In genomic region chr10:128125416-128125943, GRCh38 we compare ENCODE assay signal across 8 cellular contexts. TPM values are rescaled to one million over a fixed set of nuclear protein-coding genes. Genes with fewer than 3 reads are reported as not detected.
DNase-seq lines count a peak whose midpoint lies in the region; ATAC-seq, FAIRE-seq and TF ChIP-seq lines count a peak whose summit lies in the region.

No MANE protein-coding gene starts in this region.

- intact Hi-C loops in GM12878 (cut with micrococcal nuclease; ENCODE audit: unreplicated experiment) (no loop called here), lower leg skin (cut with DNase I; ENCODE audit: low total_unique reads) (no loop called here)

- H3K4me2 ChIP-seq in Karpas-422 (ENCODE audit: low read depth, low read length, poor library complexity, severe bottlenecking) = peak overlapping the region; percentile 89
- peak overlapping the region; percentile 88 for H3K4me2 ChIP-seq in GM12878 (ENCODE audit: control insufficient read depth, insufficient read depth)

- peaks cover 31 to 59% (median 49%) of the 10 kb centered on the region in 3 donors for H3K4me1 Mint-ChIP-seq in CD8-positive, alpha-beta memory T cell

- no peak for TF ChIP-seq CTCF in GM12878 (IDR thresholded peaks at IDR 0.05 in 2 of 3, conservative IDR thresholded peaks at IDR 0.05 in 1 of 3; ENCODE audit: control insufficient read depth in 2 of 3, extremely low read depth in 1 of 3, insufficient read depth in 1 of 3, low read depth in 3 of 3, low read length in 3 of 3)
- TF ChIP-seq CTCF in lower leg skin (IDR thresholded peaks at IDR 0.05) = no peak

- no peaks in the 10 kb centered on the region for H3K36me3 ChIP-seq in CD8-positive, alpha-beta memory T cell (ENCODE audit: insufficient read depth, low read length)
- H3K36me3 ChIP-seq in Karpas-422 (ENCODE audit: insufficient read depth, low read length) = peaks cover 31% of the 10 kb centered on the region
- peaks cover 0 to under 1% of the 10 kb centered on the region in 2 experiments; a peak in 1 of 4 replicates for H3K36me3 ChIP-seq in GM12878 (ENCODE audit: control insufficient read depth in 2 of 2, insufficient read depth in 2 of 2, low read length in 1 of 2)
- no peaks in the 10 kb centered on the region for H3K36me3 ChIP-seq in urinary bladder (ENCODE audit: insufficient read depth)

- peaks cover 9% of the 10 kb centered on the region; the same call in 1 of the 2 replicates for H4K20me1 ChIP-seq in Karpas-422 (ENCODE audit: insufficient read depth, low read depth, low read length)
- no peaks in the 10 kb centered on the region for H4K20me1 ChIP-seq in GM12878 (ENCODE audit: control insufficient read depth, insufficient read depth)

- TSS peak; percentile 66 for BruUV-seq in GM12878 (replicated peaks; lab: Mats Ljungman, UMichigan)

- peaks cover 21% of the 10 kb centered on the region for H3K27me3 ChIP-seq in CD8-positive, alpha-beta memory T cell (ENCODE audit: insufficient read depth, low read length, poor library complexity, severe bottlenecking)
- H3K27me3 ChIP-seq in Karpas-422 (ENCODE audit: low read length) = no peaks in the 10 kb centered on the region
- H3K27me3 ChIP-seq in GM12878 (replicated peaks in 1 of 2; ENCODE audit: control insufficient read depth in 2 of 2, insufficient read depth in 2 of 2, low read length in 1 of 2) = no peaks in the 10 kb centered on the region

- ATAC-seq in GM12878 (no peak), GM18519 (IDR thresholded peaks at IDR 0.05; ENCODE audit: low FRiP score, unreplicated experiment) (no peak), HG02798 (IDR thresholded peaks at IDR 0.05; ENCODE audit: poor library complexity, unreplicated experiment) (no peak)

- SMC1A ChIA-PET in GM12878 (lab: Charles Lee; ENCODE audit: uncharacterized antibody, unreplicated experiment) = interaction anchor here (0.6 to 2.1 kb wide), 5 partner anchors 9 to 80 kb away, joined by 3 to 6 read pairs (median 4); no protein-coding TSS in a partner anchor

- CTCF ChIA-PET in CD8-positive, alpha-beta memory T cell (lab: Charles Lee) = interaction anchor here (0.7 to 0.9 kb wide), 2 partner anchors 56 to 86 kb away, joined by 3 read pairs; no protein-coding TSS in a partner anchor
- CTCF ChIA-PET in GM12878 (lab: Yijun Ruan, JAX) = interaction anchor here (1.2 to 1.6 kb wide), 3 partner anchors 9 to 25 kb away, joined by 4 to 7 read pairs (median 4); no protein-coding TSS in a partner anchor

- H3K27ac ChIP-seq in CD8-positive, alpha-beta memory T cell (ENCODE audit: low read depth, low read length) = peak overlapping the region; percentile 58
- peak overlapping the region; percentile 65 for H3K27ac ChIP-seq in Karpas-422 (ENCODE audit: low read length)
- peak overlapping the region; percentile 89 for H3K27ac ChIP-seq in GM12878 (ENCODE audit: control insufficient read depth, insufficient read depth)
- no peak overlapping the region for H3K27ac ChIP-seq in urinary bladder (ENCODE audit: low read depth)

- TF ChIP-seq EP300 in GM12878 (IDR thresholded peaks at IDR 0.05; ENCODE audit: borderline replicate concordance in 1 of 2, control insufficient read depth in 1 of 2, low read depth in 2 of 2, low read length in 2 of 2) = no peak

- TF ChIP-seq POLR2A in GM12878 (IDR thresholded peaks at IDR 0.05; ENCODE audit: low read depth, low read length) (no peak), lower leg skin (IDR thresholded peaks at IDR 0.05) (no peak)

- DNase-seq in CD8-positive, alpha-beta memory T cell = peak in 1 of 5 donors; percentile 22
- DNase-seq in Karpas-422 (peak; percentile 74), GM12878 (ENCODE audit: low read depth, low spot score) (no peak), lower leg skin (ENCODE audit: low spot score in 2 of 2) (no peak), NCI-H1436 (lab: John Stamatoyannopoulos, UW) (no peak)

- H3K27ac Mint-ChIP-seq in CD8-positive, alpha-beta memory T cell = peak overlapping the region; percentile 13 to 89 (median 78)

- H2AFZ ChIP-seq in Karpas-422 (ENCODE audit: low read length) (peak overlapping the region; percentile 49; the same call in 1 of the 2 replicates), GM12878 (ENCODE audit: control insufficient read depth, low read depth, low read length) (no peak overlapping the region; the same call in none of the 2 replicates)

- peak overlapping the region; percentile 87 to 94 (median 91) for H3K4me3 Mint-ChIP-seq in CD8-positive, alpha-beta memory T cell

- H3K9ac ChIP-seq in Karpas-422 (ENCODE audit: low read length) (peak overlapping the region; percentile 97), GM12878 (ENCODE audit: control insufficient read depth, insufficient read depth, low read length) (peak overlapping the region; percentile 88)

- H3K9me3 ChIP-seq in CD8-positive, alpha-beta memory T cell (ENCODE audit: low read length) = no peaks in the 10 kb centered on the region
- H3K9me3 ChIP-seq in Karpas-422 (ENCODE audit: low read length) (no peaks in the 10 kb centered on the region), GM12878 (replicated peaks; ENCODE audit: control insufficient read depth, insufficient read depth, low read length) (no peaks in the 10 kb centered on the region)

- peaks cover 0 to 1% (median 0%) of the 10 kb centered on the region in 3 donors for H3K36me3 Mint-ChIP-seq in CD8-positive, alpha-beta memory T cell

- H3K4me3 ChIP-seq in CD8-positive, alpha-beta memory T cell (ENCODE audit: low read length) = peak overlapping the region; percentile 64
- H3K4me3 ChIP-seq in Karpas-422 (ENCODE audit: low read length) (peak overlapping the region; percentile 91), GM12878 (peak overlapping the region; percentile 84), lower leg skin (ENCODE audit: low read depth, poor library complexity, severe bottlenecking) (peak overlapping the region; percentile 34), urinary bladder (ENCODE audit: low read depth, low read length) (peak overlapping the region; percentile 45)

- POLR2A ChIA-PET in CD8-positive, alpha-beta memory T cell (lab: Charles Lee) = no interaction called here
- POLR2A ChIA-PET in GM12878 (lab: Charles Lee) = interaction anchor here (0.7 to 3.6 kb wide), 4 partner anchors 9 to 77 kb away, joined by 3 to 24 read pairs (median 6); no protein-coding TSS in a partner anchor

- in situ Hi-C loops in GM12878 (cut with MboI) = no loop called here

- FAIRE-seq in GM12878 (lab: Jason Lieb, UNC) = no peak

- H3K9me2 ChIP-seq in Karpas-422 (replicated peaks; ENCODE audit: insufficient read depth, low read length) = no peaks in the 10 kb centered on the region

- no peak for TF ChIP-seq RAD21 in GM12878 (IDR thresholded peaks at IDR 0.05; ENCODE audit: insufficient read depth, low read depth, low read length)

- peaks cover 22% of the 10 kb centered on the region for H3K4me1 ChIP-seq in CD8-positive, alpha-beta memory T cell (ENCODE audit: insufficient read depth, low read length)
- H3K4me1 ChIP-seq in Karpas-422 (ENCODE audit: low read length) (peaks cover 36% of the 10 kb centered on the region), GM12878 (ENCODE audit: control insufficient read depth, insufficient read depth, low read length) (peaks cover 6% of the 10 kb centered on the region), urinary bladder (ENCODE audit: insufficient read depth) (no peaks in the 10 kb centered on the region)

- H3K79me2 ChIP-seq in Karpas-422 (ENCODE audit: low read length) (peaks cover 52% of the 10 kb centered on the region), GM12878 (ENCODE audit: control insufficient read depth, insufficient read depth, low read length) (peaks cover 55% of the 10 kb centered on the region)

- peaks cover 19 to 37% of the 10 kb centered on the region in 2 donors for H3K27me3 Mint-ChIP-seq in CD8-positive, alpha-beta memory T cell

- H3K9me3 Mint-ChIP-seq in CD8-positive, alpha-beta memory T cell = no peaks in the 10 kb centered on the region

- under 1% methylated on average over 33 of the region's 33 CpGs for WGBS in GM12878 (ENCODE audit: insufficient coverage, insufficient replicate concordance, low lambda C conversion rate, missing lambda C conversion rate)
- 3 to 4% methylated on average over 31 to 33 of the region's 33 CpGs for WGBS in lower leg skin, 2 donors
- WGBS in urinary bladder = 3% methylated on average over 33 of the region's 33 CpGs

- RAD21 ChIA-PET in GM12878 (lab: Charles Lee; ENCODE audit: unreplicated experiment) = interaction anchor here (0.9 to 1.9 kb wide), 3 partner anchors 10 to 63 kb away, joined by 3 to 10 read pairs (median 6); no protein-coding TSS in a partner anchor

TF ChIP-seq in GM12878, 131 proteins besides CTCF, POLR2A, EP300 and RAD21 (continues in another document):
- no peak for TF ChIP-seq ZNF622 (IDR thresholded peaks at IDR 0.05)
- no peak for TF ChIP-seq STAT3 (IDR thresholded peaks at IDR 0.05; ENCODE audit: low read depth, low read length)
- no peak for TF ChIP-seq CREM (IDR thresholded peaks at IDR 0.05; ENCODE audit: low read depth)
- TF ChIP-seq ATF3 (IDR thresholded peaks at IDR 0.05; ENCODE audit: borderline replicate concordance, extremely low read depth, low read depth, low read length) = no peak
- no peak for TF ChIP-seq RBBP5 (conservative IDR thresholded peaks at IDR 0.05)

RNA-seq across cellular contexts. Expression of gene MKI67, which starts 0.7 kb away (rescaled TPM):
- 100 to 1,000 TPM; 113 to 136 TPM for total RNA-seq in CD8-positive, alpha-beta memory T cell
- 0.70 TPM for polyA plus RNA-seq in CD8-positive, alpha-beta memory T cell
- total RNA-seq in Karpas-422 (2014; rRNA removed; shearing (Covaris generic); ENCODE audit: low replicate concordance) = 23.7 and 33.1 TPM in 2 replicates
- total RNA-seq in GM12878 (2013; cell fraction: nucleolus; rRNA removed) = 83.4 and 83.6 TPM in 2 replicates
- total RNA-seq in GM12878 (2014; rRNA removed) = 72.0 and 89.6 TPM in 2 replicates
- 75.9 and 82.4 TPM in 2 replicates for total RNA-seq in GM12878 (2014; rRNA removed; fragmentation: Illumina TruSeq; extraction: Trizol)
- total RNA-seq in GM12878 (2021) = 168 and 183 TPM in 2 replicates
- polyA plus RNA-seq in GM12878 (2011; ENCODE audit: low read depth) = 35.4 TPM
- 53.4 and 54.7 TPM in 2 replicates for polyA plus RNA-seq in GM12878 (2011; rRNA removed)
- 49.7 and 61.9 TPM in 2 replicates for polyA plus RNA-seq in GM12878 (2011; cell fraction: cytosol; rRNA removed)
- 147 and 191 TPM in 2 replicates for polyA plus RNA-seq in GM12878 (2011; cell fraction: nucleus; rRNA removed)
- polyA plus RNA-seq in GM12878 (2012) = 44.4 and 49.8 TPM in 2 replicates
- 174 and 182 TPM in 2 replicates for polyA plus RNA-seq in GM12878 (2014; fragmentation: Illumina TruSeq; extraction: Trizol)
- 10 to 100 TPM; 22.3 to 37.5 TPM for polyA plus RNA-seq in GM12878 (2014; fragmentation: Nextera tagmentation; extraction: Ambion mirVana)
- 76.3 and 88.9 TPM in 2 replicates for polyA plus RNA-seq in GM12878 (2014; rRNA removed)
- polyA plus RNA-seq in GM12878 (2016; fragmentation: Nextera tagmentation; extraction: Ambion mirVana) = 100 to 1,000 TPM; 143 to 148 TPM
- 51.4 and 64.0 TPM in 2 replicates for polyA minus RNA-seq in GM12878 (2011; rRNA and poly(A)+ RNA removed)
- 61.1 and 66.3 TPM in 2 replicates for polyA minus RNA-seq in GM12878 (2011; cell fraction: cytosol; rRNA and poly(A)+ RNA removed)
- 61.4 and 96.2 TPM in 2 replicates for polyA minus RNA-seq in GM12878 (2011; cell fraction: nucleus; rRNA and poly(A)+ RNA removed)
- 1 to 10 TPM; 2.4 to 9.1 (median 4.2) TPM for total RNA-seq in lower leg skin
- total RNA-seq in urinary bladder = 17.8 TPM
- polyA plus RNA-seq in urinary bladder = 0.42 TPM

Comparison
In these comparisons a context has a peak if more than half of its experiments do, and no peak if none do; other contexts are left out.
1. H3K4me3 ChIP-seq: peak in every context shown above with its lines; median percentile 91 in Karpas-422; 84 in GM12878; 64 in CD8-positive, alpha-beta memory T cell; 45 in urinary bladder; 34 in lower leg skin.